In genomic region chr1:79543435-79543834, GRCh38 we compare ENCODE assay signal across 21 cellular contexts.
DNase-seq lines count a peak whose midpoint lies in the region; ATAC-seq, FAIRE-seq and TF ChIP-seq lines count a peak whose summit lies in the region.
"Had no signal": no experiment of that assay in that cellular context is flagged by ENCODE, and none has a peak within 500 bp of the region (broad histone marks: within the 10 kb centered on the region; RNA-seq: fewer than 3 reads in every experiment).

No MANE protein-coding gene starts in this region.

- peak in 3 of 4 donors; percentile 29 to 79 (median 66) for ATAC-seq in pancreas
- ATAC-seq: A549; CD8-positive, alpha-beta T cell; GM12878 had no signal

- H3K27me3 ChIP-seq in Caco-2 (replicated peaks; ENCODE audit: control insufficient read depth, insufficient read depth, low read length) (no peaks in the 10 kb centered on the region), pancreas (peaks cover 0 to 38% (median 2%) of the 10 kb centered on the region in 4 donors)
- H3K27me3 ChIP-seq: BLaER1 treated with 17β-estradiol and CSF1 and Interleukin-3, amounts not matched to agents 10 nM and 100 nM had no signal

- TF ChIP-seq CTCF in Caco-2 (IDR thresholded peaks at IDR 0.05; ENCODE audit: insufficient read depth in 1 of 2, low read depth in 1 of 2, low read length in 1 of 2, severe bottlenecking in 1 of 2, unreplicated experiment in 1 of 2): no peak
- no peak for TF ChIP-seq CTCF in pancreas (IDR thresholded peaks at IDR 0.05)

- no peaks in the 10 kb centered on the region for H3K36me3 ChIP-seq in Caco-2 (ENCODE audit: control insufficient read depth, insufficient read depth, low read length)
- H3K36me3 ChIP-seq in pancreas: no peaks in the 10 kb centered on the region
- H3K36me3 ChIP-seq: BLaER1 treated with 17β-estradiol and CSF1 and Interleukin-3, amounts not matched to agents 10 nM and 100 nM had no signal

- POLR2A ChIA-PET in Caco-2 (lab: Charles Lee): no interaction called here

- 28 to 31% methylated on average over 3 of the region's 3 CpGs for WGBS in pancreas, 2 donors

- no peaks in the 10 kb centered on the region for H3K36me3 Mint-ChIP-seq in Caco-2 (ENCODE audit: insufficient read depth, unreplicated experiment)
- H3K36me3 Mint-ChIP-seq: CD8-positive, alpha-beta T cell had no signal

- intact Hi-C loops in Caco-2 (cut with micrococcal nuclease; ENCODE audit: unreplicated experiment) (no loop called here), pancreas (cut with DNase I) (no loop called here)

- no peak overlapping the region for H3K27ac Mint-ChIP-seq in Caco-2 (ENCODE audit: unreplicated experiment)
- H3K27ac Mint-ChIP-seq: B cell; CD4-positive, alpha-beta T cell; CD8-positive, alpha-beta T cell had no signal

- no peak for DNase-seq in Caco-2
- DNase-seq in SK-N-DZ (ENCODE audit: low spot score): peak; percentile 3
- no peak for DNase-seq in pancreas
- DNase-seq in stimulated activated naive CD4-positive, alpha-beta T cell treated with Interleukin-2 at 50 U/mL for 16 hours (lab: John Stamatoyannopoulos, UW): no peak
- no peak for DNase-seq in mesenteric fat pad (ENCODE audit: low spot score)
- DNase-seq: AML-193; CD4-positive, alpha-beta T cell; CD8-positive, alpha-beta T cell; DMS 273 treated with DMSO at 0.1 percent for 48 hours; DMS153; DMS79; DND-41; EL; GDM1 had no signal

- H3K4me3 ChIP-seq in Caco-2 (ENCODE audit: low read depth, low read length): no peak overlapping the region
- H3K4me3 ChIP-seq in pancreas: no peak overlapping the region
- H3K4me3 ChIP-seq: A549; BLaER1 treated with 17β-estradiol and CSF1 and Interleukin-3, amounts not matched to agents 10 nM and 100 nM; GM12878 had no signal

- CTCF ChIA-PET in Caco-2 (lab: Charles Lee): no interaction called here

- H3K27ac ChIP-seq in pancreas: no peak overlapping the region
- H3K27ac ChIP-seq: 22Rv1; A549; BLaER1 treated with 17β-estradiol and CSF1 and Interleukin-3, amounts not matched to agents 10 nM and 100 nM; C4-2B had no signal

- H3K4me1 Mint-ChIP-seq in Caco-2 (ENCODE audit: low read depth, unreplicated experiment): no peaks in the 10 kb centered on the region
- H3K4me1 Mint-ChIP-seq: B cell had no signal

- no peaks in the 10 kb centered on the region for H3K9me3 Mint-ChIP-seq in Caco-2 (ENCODE audit: unreplicated experiment)
- H3K9me3 Mint-ChIP-seq: CD4-positive, alpha-beta T cell had no signal

- H3K4me1 ChIP-seq in Caco-2: peaks cover 18% of the 10 kb centered on the region
- H3K4me1 ChIP-seq in pancreas: no peaks in the 10 kb centered on the region
- H3K4me1 ChIP-seq: A549; BLaER1 treated with 17β-estradiol and CSF1 and Interleukin-3, amounts not matched to agents 10 nM and 100 nM had no signal

- H3K4me3 Mint-ChIP-seq in Caco-2 (ENCODE audit: unreplicated experiment): peak overlapping the region; percentile 9
- H3K4me3 Mint-ChIP-seq: B cell; CD4-positive, alpha-beta T cell; CD8-positive, alpha-beta T cell had no signal

- no TSS peak for BruUV-seq in Caco-2 (replicated peaks; lab: Mats Ljungman, UMichigan)

- H3K27me3 Mint-ChIP-seq in Caco-2 (ENCODE audit: insufficient read depth, unreplicated experiment): no peaks in the 10 kb centered on the region
- H3K27me3 Mint-ChIP-seq: B cell; CD4-positive, alpha-beta T cell had no signal

- no peaks in the 10 kb centered on the region for H3K9me3 ChIP-seq in Caco-2
- no peaks in the 10 kb centered on the region for H3K9me3 ChIP-seq in pancreas
- H3K9me3 ChIP-seq: A549; BLaER1 treated with 17β-estradiol and CSF1 and Interleukin-3, amounts not matched to agents 10 nM and 100 nM had no signal

- no peak for FAIRE-seq in pancreas (lab: Jason Lieb, UNC)
- FAIRE-seq: A549, GM12878, GM12892 had no signal
